In genomic region chr2:191555092-191555742, GRCh38 we compare ENCODE assay signal across 8 cellular contexts.
DNase-seq lines count a peak whose midpoint lies in the region; ATAC-seq and TF ChIP-seq lines count a peak whose summit lies in the region.

No MANE protein-coding gene starts in this region.

- H3K4me1 ChIP-seq in HCT116 (ENCODE audit: control insufficient read depth in 1 of 2, insufficient read depth in 2 of 2, low read length in 2 of 2) (peaks cover 0 to 5% of the 10 kb centered on the region in 2 experiments; a peak in 2 of 4 replicates), SJCRH30 (peaks cover 10% of the 10 kb centered on the region; the same call in 1 of the 2 replicates), ovary (ENCODE audit: insufficient read depth) (no peaks in the 10 kb centered on the region), tibial nerve (peaks cover 0 to 7% (median 0%) of the 10 kb centered on the region in 4 donors)

- no peak overlapping the region for H3K4me3 ChIP-seq in HCT116 (replicated peaks in 1 of 2; ENCODE audit: low read depth in 1 of 2, low read length in 2 of 2)
- no peak overlapping the region for H3K4me3 ChIP-seq in MG63
- no peak overlapping the region for H3K4me3 ChIP-seq in SJCRH30
- no peak overlapping the region for H3K4me3 ChIP-seq in ovary
- no peak overlapping the region for H3K4me3 ChIP-seq in tibial nerve

- TF ChIP-seq EP300 in ovary (IDR thresholded peaks at IDR 0.05), result no peak
- TF ChIP-seq EP300 in tibial nerve (IDR thresholded peaks at IDR 0.05), result no peak

- CTCF ChIA-PET in HCT116 (lab: Charles Lee), result interaction anchor here (0.7 to 3.4 kb wide), 12 partner anchors 11 to 607 kb away, joined by 3 to 26 read pairs (median 4); no protein-coding TSS in a partner anchor

- no peaks in the 10 kb centered on the region for H4K20me1 ChIP-seq in HCT116 (ENCODE audit: insufficient read depth)

- H3K27ac ChIP-seq in HCT116 (ENCODE audit: low read depth, low read length) (no peak overlapping the region), SJCRH30 (no peak overlapping the region), ovary (no peak overlapping the region), tibial nerve (no peak overlapping the region)

- H3K4me2 ChIP-seq in HCT116 (ENCODE audit: low read length), result peak overlapping the region; percentile 55

- TF ChIP-seq RAD21 in HCT116 (IDR thresholded peaks at IDR 0.05; ENCODE audit: low read depth), result peak; percentile 92

- peak; percentile 98 for ATAC-seq in HCT116

- TF ChIP-seq POLR2A in HCT116 (IDR thresholded peaks at IDR 0.05; ENCODE audit: borderline replicate concordance, extremely low read depth, insufficient read depth, insufficient read length), result no peak
- TF ChIP-seq POLR2A in ovary (IDR thresholded peaks at IDR 0.05), result no peak
- no peak for TF ChIP-seq POLR2A in tibial nerve (IDR thresholded peaks at IDR 0.05)

- H3K27me3 ChIP-seq in HCT116 (ENCODE audit: insufficient read depth, low read length) (no peaks in the 10 kb centered on the region), MG63 (no peaks in the 10 kb centered on the region; the same call in 1 of the 2 replicates), SJCRH30 (peaks cover 9% of the 10 kb centered on the region; the same call in 1 of the 2 replicates), ovary (no peaks in the 10 kb centered on the region), tibial nerve (no peaks in the 10 kb centered on the region)

- H2AFZ ChIP-seq in HCT116 (ENCODE audit: low read depth, low read length, poor library complexity, severe bottlenecking), result peak overlapping the region; percentile 97

- RAD21 ChIA-PET in HCT116 (lab: Charles Lee; ENCODE audit: low non-redundant PET in 1 of 2, low total read pairs in 2 of 2, uncharacterized antibody in 2 of 2, unreplicated experiment in 2 of 2), result interaction anchor here (0.7 to 1.5 kb wide), 3 partner anchors 16 to 607 kb away, joined by 3 read pairs; no protein-coding TSS in a partner anchor

- no peaks in the 10 kb centered on the region for H3K9me2 ChIP-seq in HCT116 (ENCODE audit: insufficient read depth)

- DNase-seq in GM10266 (ENCODE audit: extremely low spot score) (peak; percentile 65), HCT116 (ENCODE audit: low read depth, low spot score) (peak; percentile 73), MG63 (peak; percentile 64), SJCRH30 (peak; percentile 87 to 98), germinal center (ENCODE audit: low spot score) (peak; percentile 66), ovary (peak; percentile 74 to 88 (median 82)), tibial nerve (ENCODE audit: low spot score in 2 of 2) (peak; percentile 78 to 93)
- peak; percentile 92 for DNase-seq in activated effector memory CD4-positive, alpha-beta T cell treated with anti-CD3 and anti-CD28 coated beads, Interleukin-2, amount 50 U/mL, for 16 hours

- no peaks in the 10 kb centered on the region for H3K79me2 ChIP-seq in HCT116 (ENCODE audit: insufficient read depth, low read length)

- intact Hi-C loops in HCT116 (cut with micrococcal nuclease) (loop anchor here (1.0 to 5.0 kb wide), 3 partner anchors 257 to 732 kb away; no protein-coding TSS in a partner anchor), ovary (cut with DNase I) (loop anchor here in 2 of 4 donors (5.0 to 10.0 kb wide), 4 partner anchors 137 to 610 kb away; no protein-coding TSS in a partner anchor)

- TF ChIP-seq CTCF in GM10266 (IDR thresholded peaks at IDR 0.05; ENCODE audit: control insufficient read depth, insufficient read depth, low read depth, missing control alignments) (peak; percentile 87), HCT116 (IDR thresholded peaks at IDR 0.05 in 2 of 3, conservative IDR thresholded peaks at IDR 0.05 in 1 of 3; ENCODE audit: borderline replicate concordance in 1 of 3, insufficient read depth in 1 of 3, low read depth in 2 of 3, low read length in 2 of 3) (peak; percentile 56 to 80 (median 66); a peak in 5 of 6 replicates), ovary (IDR thresholded peaks at IDR 0.05) (peak in 2 of 3 donors; percentile 61 to 71), tibial nerve (IDR thresholded peaks at IDR 0.05) (peak; percentile 58 to 79 (median 69))

- WGBS in ovary, 3 donors, result 1 to 4% (median 1%) methylated on average over 10 of the region's 10 CpGs
- 1 to 6% methylated on average over 10 of the region's 10 CpGs for WGBS in tibial nerve, 2 donors

- no peak overlapping the region for H3K9ac ChIP-seq in HCT116 (ENCODE audit: low read length)

- H3K9me3 ChIP-seq in HCT116 (ENCODE audit: control insufficient read depth in 1 of 2, insufficient read depth in 1 of 2, low read depth in 1 of 2, low read length in 2 of 2) (no peaks in the 10 kb centered on the region), MG63 (no peaks in the 10 kb centered on the region), SJCRH30 (replicated peaks) (no peaks in the 10 kb centered on the region), ovary (no peaks in the 10 kb centered on the region), tibial nerve (no peaks in the 10 kb centered on the region)

- POLR2A ChIA-PET in HCT116 (lab: Charles Lee), result no interaction called here

- no peaks in the 10 kb centered on the region for H3K36me3 ChIP-seq in HCT116 (ENCODE audit: control insufficient read depth in 1 of 2, insufficient read depth in 2 of 2, low read length in 2 of 2)
- no peaks in the 10 kb centered on the region for H3K36me3 ChIP-seq in MG63
- H3K36me3 ChIP-seq in SJCRH30, result no peaks in the 10 kb centered on the region
- H3K36me3 ChIP-seq in ovary, result no peaks in the 10 kb centered on the region
- no peaks in the 10 kb centered on the region for H3K36me3 ChIP-seq in tibial nerve

- no TSS peak for BruUV-seq in HCT116 (replicated peaks; lab: Mats Ljungman, UMichigan)

TF ChIP-seq in HCT116, 20 proteins besides CTCF, POLR2A, EP300 and RAD21 (continues in another document):
- TF ChIP-seq ZNF274 (IDR thresholded peaks at IDR 0.05; ENCODE audit: low read depth, low read length) (no peak), REST (IDR thresholded peaks at IDR 0.05; ENCODE audit: low read depth) (no peak), ZFX (IDR thresholded peaks at IDR 0.05) (no peak), ELF1 (IDR thresholded peaks at IDR 0.05; ENCODE audit: borderline replicate concordance, low read depth) (0 out of 2 replicates have a peak, but pooled peaks have one; percentile 23), CBX3 (IDR thresholded peaks at IDR 0.05; ENCODE audit: low read depth) (0 out of 2 replicates have a peak, but pooled peaks have one; percentile 18), POLR2AphosphoS5 (IDR thresholded peaks at IDR 0.05; ENCODE audit: low read depth, low read length) (no peak), ZBTB33 (IDR thresholded peaks at IDR 0.05; ENCODE audit: extremely low read depth, insufficient replicate concordance, low read length) (no peak), FOSL1 (IDR thresholded peaks at IDR 0.05; ENCODE audit: low read depth) (no peak), EZH2phosphoT487 (IDR thresholded peaks at IDR 0.05; ENCODE audit: borderline replicate concordance) (no peak), CEBPB (IDR thresholded peaks at IDR 0.05; ENCODE audit: low read depth) (no peak), EZH2 (IDR thresholded peaks at IDR 0.05) (no peak), ATF3 (IDR thresholded peaks at IDR 0.05) (no peak), EGR1 (IDR thresholded peaks at IDR 0.05; ENCODE audit: low read depth) (no peak), SP1 (IDR thresholded peaks at IDR 0.05; ENCODE audit: low read depth) (no peak), JUND (IDR thresholded peaks at IDR 0.05) (no peak), TCF7L2 (IDR thresholded peaks at IDR 0.05; ENCODE audit: borderline replicate concordance, extremely low read depth, insufficient read depth, insufficient read length) (no peak)
